ENCODE assay signal across 1 cellular context in the genomic region with DNA sequence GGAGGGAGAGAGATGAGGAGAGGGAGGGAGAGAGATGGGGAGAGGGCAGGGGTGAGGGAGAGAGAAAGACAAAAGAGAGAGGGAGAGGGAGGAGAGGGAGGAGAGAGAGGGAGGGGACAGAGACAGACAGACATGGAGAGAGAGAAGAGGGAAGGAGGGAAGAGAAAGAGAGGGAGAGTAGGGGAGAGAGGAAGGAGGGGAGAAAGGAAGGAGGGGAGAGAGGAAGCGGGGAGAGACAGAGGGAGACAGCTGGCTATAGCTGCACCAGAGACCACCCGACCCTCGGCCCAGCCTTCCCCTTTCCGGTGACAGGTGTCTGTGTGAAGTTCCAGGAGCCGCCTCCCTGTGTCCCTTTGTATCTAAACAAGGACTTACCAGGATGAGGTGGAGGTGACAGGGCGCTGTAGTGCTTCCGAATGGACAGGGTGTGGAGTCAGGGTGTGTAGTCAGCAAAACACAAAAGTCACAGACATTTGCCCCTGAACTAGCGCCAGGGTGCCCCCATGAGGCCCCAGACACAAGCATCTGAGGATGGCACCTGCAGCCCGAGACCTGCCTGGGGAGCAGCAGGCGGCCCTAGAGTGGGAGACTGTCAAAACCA.
TF ChIP-seq lines count a peak whose summit lies in the region.

No MANE protein-coding gene starts in this region.

TF ChIP-seq in HEK293, 187 proteins besides CTCF, POLR2A, EP300 and RAD21 (continued from another document):
- TF ChIP-seq, protein P1, sequence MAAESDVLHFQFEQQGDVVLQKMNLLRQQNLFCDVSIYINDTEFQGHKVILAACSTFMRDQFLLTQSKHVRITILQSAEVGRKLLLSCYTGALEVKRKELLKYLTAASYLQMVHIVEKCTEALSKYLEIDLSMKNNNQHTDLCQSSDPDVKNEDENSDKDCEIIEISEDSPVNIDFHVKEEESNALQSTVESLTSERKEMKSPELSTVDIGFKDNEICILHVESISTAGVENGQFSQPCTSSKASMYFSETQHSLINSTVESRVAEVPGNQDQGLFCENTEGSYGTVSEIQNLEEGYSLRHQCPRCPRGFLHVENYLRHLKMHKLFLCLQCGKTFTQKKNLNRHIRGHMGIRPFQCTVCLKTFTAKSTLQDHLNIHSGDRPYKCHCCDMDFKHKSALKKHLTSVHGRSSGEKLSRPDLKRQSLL (tag by site-specific recombination; IDR thresholded peaks at IDR 0.05), result no peak
- TF ChIP-seq, protein P2, sequence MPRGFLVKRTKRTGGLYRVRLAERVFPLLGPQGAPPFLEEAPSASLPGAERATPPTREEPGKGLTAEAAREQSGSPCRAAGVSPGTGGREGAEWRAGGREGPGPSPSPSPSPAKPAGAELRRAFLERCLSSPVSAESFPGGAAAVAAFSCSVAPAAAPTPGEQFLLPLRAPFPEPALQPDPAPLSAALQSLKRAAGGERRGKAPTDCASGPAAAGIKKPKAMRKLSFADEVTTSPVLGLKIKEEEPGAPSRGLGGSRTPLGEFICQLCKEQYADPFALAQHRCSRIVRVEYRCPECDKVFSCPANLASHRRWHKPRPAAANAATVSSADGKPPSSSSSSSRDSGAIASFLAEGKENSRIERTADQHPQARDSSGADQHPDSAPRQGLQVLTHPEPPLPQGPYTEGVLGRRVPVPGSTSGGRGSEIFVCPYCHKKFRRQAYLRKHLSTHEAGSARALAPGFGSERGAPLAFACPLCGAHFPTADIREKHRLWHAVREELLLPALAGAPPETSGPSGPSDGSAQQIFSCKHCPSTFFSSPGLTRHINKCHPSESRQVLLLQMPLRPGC (tag by site-specific recombination; IDR thresholded peaks at IDR 0.05), result no peak
- peak; percentile 38; the same call in 1 of the 2 replicates for TF ChIP-seq PRDM1 (tag by site-specific recombination; IDR thresholded peaks at IDR 0.05)
- TF ChIP-seq ZNF174 (tag by site-specific recombination; IDR thresholded peaks at IDR 0.05), result no peak
- TF ChIP-seq KLF16 (tag by site-specific recombination; IDR thresholded peaks at IDR 0.05), result no peak
- TF ChIP-seq ZNF184 (tag by site-specific recombination; IDR thresholded peaks at IDR 0.05), result no peak
